ENCODE assay signal across 9 cellular contexts in genomic region chr17:46179375-46179999, GRCh38. TPM values are rescaled to one million over a fixed set of nuclear protein-coding genes. Genes with fewer than 3 reads are reported as not detected.
A peak's percentile ranks its signal among the peaks of the same experiment; 100 is the strongest.
DNase-seq lines count a peak whose midpoint lies in the region; ATAC-seq and TF ChIP-seq lines count a peak whose summit lies in the region.
"Had no signal": no experiment of that assay in that cellular context is flagged by ENCODE, and none has a peak within 500 bp of the region (broad histone marks: within the 10 kb centered on the region; RNA-seq: fewer than 3 reads in every experiment).

No MANE protein-coding gene starts in this region.

- DNase-seq in GM12865 (ENCODE audit: low read depth) (peak; percentile 74), nephron progenitor cell (no peak), MCF 10A (ENCODE audit: unreplicated experiment) (no peak), NCI-H1105 treated with DMSO at 0.1 percent for 48 hours (lab: John Stamatoyannopoulos, UW) (no peak)
- DNase-seq in activated naive CD8-positive, alpha-beta T cell treated with anti-CD3 and anti-CD28 coated beads, Interleukin-2, amount 10 ng/mL, durations not matched to agents 7 days and 5 days = no peak
- DNase-seq in stimulated activated CD8-positive, alpha-beta memory T cell treated with anti-CD3 and anti-CD28 coated beads, Interleukin-4, amount 100 ng/mL, for 48 hours = no peak

- POLR2A ChIA-PET in activated naive CD8-positive, alpha-beta T cell treated with anti-CD3 and anti-CD28 coated beads, Interleukin-2, amount 10 ng/mL, durations not matched to agents 7 days and 5 days (lab: Charles Lee) = interaction anchor here (0.6 to 2.9 kb wide), 3 partner anchors 14 to 121 kb away, joined by 3 to 21 read pairs (median 8); partner anchors contain the start of gene KANSL1
- POLR2A ChIA-PET in MCF 10A (lab: Yijun Ruan, JAX) = interaction anchor here (0.5 to 6.4 kb wide), 3 partner anchors 13 to 123 kb away, joined by 3 to 27 read pairs (median 5); partner anchors contain the start of gene KANSL1

- TF ChIP-seq CTCF in GM12865 (IDR thresholded peaks at IDR 0.05; ENCODE audit: insufficient read depth, low read depth, low read length, missing control alignments) = no peak
- TF ChIP-seq CTCF in nephron progenitor cell (IDR thresholded peaks at IDR 0.05) = no peak
- no peak for TF ChIP-seq CTCF in MCF 10A (IDR thresholded peaks at IDR 0.05; ENCODE audit: unreplicated experiment)

- H3K9me3 ChIP-seq in HUES48 (ENCODE audit: control insufficient read depth, insufficient read depth, low read length) = no peaks in the 10 kb centered on the region
- H3K9me3 ChIP-seq: ascending aorta had no signal

- no peak overlapping the region for H3K4me3 ChIP-seq in GM12865 (ENCODE audit: low read depth, low read length)
- H3K4me3 ChIP-seq in HUES48 (ENCODE audit: low read depth, low read length) = no peak overlapping the region
- H3K4me3 ChIP-seq: ascending aorta had no signal

- H3K36me3 ChIP-seq in HUES48 (ENCODE audit: control insufficient read depth, insufficient read depth, low read length) = no peaks in the 10 kb centered on the region
- H3K36me3 ChIP-seq: ascending aorta had no signal

- peaks cover 10% of the 10 kb centered on the region for H3K36me3 Mint-ChIP-seq in activated naive CD8-positive, alpha-beta T cell treated with anti-CD3 and anti-CD28 coated beads, Interleukin-2, amount 10 ng/mL, durations not matched to agents 7 days and 5 days
- H3K36me3 Mint-ChIP-seq in nephron progenitor cell (ENCODE audit: low read depth) (peaks cover 57% of the 10 kb centered on the region), MCF 10A (ENCODE audit: insufficient read depth, unreplicated experiment) (peaks cover 21% of the 10 kb centered on the region)

- ATAC-seq in activated naive CD8-positive, alpha-beta T cell treated with anti-CD3 and anti-CD28 coated beads, Interleukin-2, amount 10 ng/mL, durations not matched to agents 7 days and 5 days (ENCODE audit: low read depth) = peak; percentile 69
- no peak for ATAC-seq in GM19463 (IDR thresholded peaks at IDR 0.05; ENCODE audit: unreplicated experiment)

- H3K4me1 ChIP-seq in HUES48 (ENCODE audit: control insufficient read depth, insufficient read depth, low read length) = peaks cover 73% of the 10 kb centered on the region

- H3K27ac ChIP-seq in HUES48 (ENCODE audit: low read depth, low read length) = peak overlapping the region; percentile 67
- H3K27ac ChIP-seq: ascending aorta had no signal

- H3K9me3 Mint-ChIP-seq in activated naive CD8-positive, alpha-beta T cell treated with anti-CD3 and anti-CD28 coated beads, Interleukin-2, amount 10 ng/mL, durations not matched to agents 7 days and 5 days = no peaks in the 10 kb centered on the region
- no peaks in the 10 kb centered on the region for H3K9me3 Mint-ChIP-seq in nephron progenitor cell
- H3K9me3 Mint-ChIP-seq in MCF 10A (ENCODE audit: unreplicated experiment) = no peaks in the 10 kb centered on the region

- peaks cover 68% of the 10 kb centered on the region for H3K4me1 Mint-ChIP-seq in activated naive CD8-positive, alpha-beta T cell treated with anti-CD3 and anti-CD28 coated beads, Interleukin-2, amount 10 ng/mL, durations not matched to agents 7 days and 5 days
- peaks cover 46% of the 10 kb centered on the region for H3K4me1 Mint-ChIP-seq in nephron progenitor cell
- peaks cover 63% of the 10 kb centered on the region for H3K4me1 Mint-ChIP-seq in MCF 10A (ENCODE audit: insufficient read depth, unreplicated experiment)

- intact Hi-C loops in MCF 10A (cut with micrococcal nuclease) = no loop called here

- no peaks in the 10 kb centered on the region for H3K27me3 Mint-ChIP-seq in activated naive CD8-positive, alpha-beta T cell treated with anti-CD3 and anti-CD28 coated beads, Interleukin-2, amount 10 ng/mL, durations not matched to agents 7 days and 5 days
- H3K27me3 Mint-ChIP-seq in nephron progenitor cell (ENCODE audit: low read depth, poor library complexity) (no peaks in the 10 kb centered on the region), MCF 10A (ENCODE audit: insufficient read depth, unreplicated experiment) (no peaks in the 10 kb centered on the region)

- H3K27me3 ChIP-seq in HUES48 (ENCODE audit: control insufficient read depth, insufficient read depth, low read length) = no peaks in the 10 kb centered on the region
- H3K27me3 ChIP-seq: ascending aorta had no signal

- peak overlapping the region; percentile 69 for H3K27ac Mint-ChIP-seq in activated naive CD8-positive, alpha-beta T cell treated with anti-CD3 and anti-CD28 coated beads, Interleukin-2, amount 10 ng/mL, durations not matched to agents 7 days and 5 days
- peak overlapping the region; percentile 17 for H3K27ac Mint-ChIP-seq in nephron progenitor cell
- no peak overlapping the region for H3K27ac Mint-ChIP-seq in MCF 10A (ENCODE audit: low read depth, unreplicated experiment)

- peak overlapping the region; percentile 16 for H3K9ac ChIP-seq in HUES48 (ENCODE audit: low read depth, low read length)

- CTCF ChIA-PET in MCF 10A (lab: Yijun Ruan, JAX) = interaction anchor here (0.6 to 1.5 kb wide), 5 partner anchors 10 to 184 kb away, joined by 3 to 4 read pairs (median 3); no protein-coding TSS in a partner anchor

- BruUV-seq in MCF 10A (replicated peaks; lab: Mats Ljungman, UMichigan) = no TSS peak

- H3K4me3 Mint-ChIP-seq in activated naive CD8-positive, alpha-beta T cell treated with anti-CD3 and anti-CD28 coated beads, Interleukin-2, amount 10 ng/mL, durations not matched to agents 7 days and 5 days = peak overlapping the region; percentile 74
- H3K4me3 Mint-ChIP-seq in nephron progenitor cell (no peak overlapping the region), MCF 10A (ENCODE audit: unreplicated experiment) (no peak overlapping the region)

RNA-seq across cellular contexts. Expression of gene KANSL1, which starts 13.7 kb away (rescaled TPM):
- total RNA-seq in activated naive CD8-positive, alpha-beta T cell treated with anti-CD3 and anti-CD28 coated beads, Interleukin-2, amount 10 ng/mL, durations not matched to agents 7 days and 5 days = 100 to 1,000 TPM; 132 to 140 TPM
- total RNA-seq in MCF 10A (2022) = 67.1 and 69.0 TPM in 2 replicates
